Comparison of ENCODE assay signal across 9 cellular contexts in the genomic region with DNA sequence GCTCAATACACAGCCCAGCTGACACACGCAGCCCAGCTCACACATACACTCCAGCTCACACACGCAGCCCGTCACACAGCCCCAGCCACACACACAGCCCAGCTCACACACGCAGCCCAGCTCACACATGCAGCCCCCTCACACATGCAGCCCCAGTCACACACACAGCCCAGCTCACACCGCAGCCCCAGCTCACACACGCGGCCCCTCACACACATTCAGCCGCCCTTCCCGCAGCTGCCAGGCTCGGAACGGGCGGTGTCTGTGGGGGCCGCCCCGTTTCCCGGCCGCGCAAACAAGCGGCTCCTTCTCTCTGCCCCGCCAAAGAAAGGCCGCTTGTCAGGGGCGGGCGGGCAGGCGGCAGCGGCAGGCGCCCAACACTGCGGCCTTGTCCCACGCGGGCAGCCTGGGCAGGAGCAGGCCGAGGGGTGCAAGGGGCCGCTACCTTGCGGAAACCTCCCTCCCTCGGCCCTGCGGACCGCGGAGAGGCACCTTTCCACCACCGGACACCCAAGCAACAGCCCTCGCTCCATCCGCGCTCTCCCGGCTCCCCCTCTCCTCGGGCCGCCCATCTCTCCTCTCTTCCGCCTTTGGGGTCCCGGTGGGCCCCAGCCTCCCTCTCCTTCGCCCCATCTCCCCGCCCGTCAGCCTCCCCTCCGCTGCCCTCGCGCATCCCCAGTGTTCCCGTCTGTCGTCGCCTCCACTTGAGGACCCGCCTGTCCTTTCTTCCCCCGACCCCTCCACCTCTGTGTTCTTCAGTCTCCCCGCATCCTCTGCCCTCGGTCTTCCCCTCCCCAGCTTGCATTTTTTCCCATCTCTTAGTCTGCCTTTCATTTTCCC. TPM values are rescaled to one million over a fixed set of nuclear protein-coding genes. Genes with fewer than 3 reads are reported as not detected.
DNase-seq lines count a peak whose midpoint lies in the region; ATAC-seq and TF ChIP-seq lines count a peak whose summit lies in the region.
"Had no signal": no experiment of that assay in that cellular context is flagged by ENCODE, and none has a peak within 500 bp of the region (broad histone marks: within the 10 kb centered on the region; RNA-seq: fewer than 3 reads in every experiment).

No MANE protein-coding gene starts in this region.

- H4K20me1 ChIP-seq in SK-N-SH (ENCODE audit: insufficient read depth), result no peaks in the 10 kb centered on the region

- H3K27ac Mint-ChIP-seq in stimulated activated naive B cell treated with anti-CD40 and anti-IgM and Interleukin-4, amounts not matched to agents 10 μg/mL and 1 μg/mL and 100 μg/mL, for 72 hours, result peak overlapping the region; percentile 82

- in situ Hi-C loops in brain microvascular endothelial cell (cut with HindIII; ENCODE audit: low pct_ligation_motif_present, low sequenced_read_pairs), result no loop called here

- no peak overlapping the region for H2AFZ ChIP-seq in SK-N-SH (ENCODE audit: low read depth)

- peaks cover 26% of the 10 kb centered on the region for H3F3A ChIP-seq in SK-N-SH (replicated peaks; ENCODE audit: insufficient read depth)

- H3K36me3 ChIP-seq in SK-N-SH (replicated peaks in 1 of 2; ENCODE audit: control insufficient read depth in 1 of 2, insufficient read depth in 2 of 2, low read length in 1 of 2) (peaks cover 4 to 7% of the 10 kb centered on the region in 2 experiments), brain microvascular endothelial cell (replicated peaks) (peaks cover 4% of the 10 kb centered on the region), lung (ENCODE audit: control insufficient read depth in 2 of 2, insufficient read depth in 2 of 2, low read length in 2 of 2) (peaks cover 3 to 8% of the 10 kb centered on the region in 2 donors), SJCRH30 (no peaks in the 10 kb centered on the region)

- CTCF ChIA-PET in SK-N-SH (lab: Yijun Ruan, JAX), result interaction anchor here (0.8 to 8.8 kb wide), 8 partner anchors 7 to 48 kb away, joined by 3 to 63 read pairs (median 4); no protein-coding TSS in a partner anchor

- H3K79me2 ChIP-seq in SK-N-SH (ENCODE audit: insufficient read depth), result peaks cover 71% of the 10 kb centered on the region

- H3K4me3 Mint-ChIP-seq in stimulated activated naive B cell treated with anti-CD40 and anti-IgM and Interleukin-4, amounts not matched to agents 10 μg/mL and 1 μg/mL and 100 μg/mL, for 72 hours, result peak overlapping the region; percentile 81 to 83

- peak overlapping the region; percentile 96; the same call in 1 of the 2 replicates for H3K4me2 ChIP-seq in SK-N-SH

- no peaks in the 10 kb centered on the region for H3K9me3 Mint-ChIP-seq in stimulated activated naive B cell treated with anti-CD40 and anti-IgM and Interleukin-4, amounts not matched to agents 10 μg/mL and 1 μg/mL and 100 μg/mL, for 72 hours

- DNase-seq in SK-N-SH (no peak), brain microvascular endothelial cell (no peak), lung (ENCODE audit: low spot score) (no peak), SJCRH30 (no peak), dedifferentiated amniotic fluid mesenchymal stem cell (ENCODE audit: extremely low spot score) (no peak), HT-29 (ENCODE audit: low spot score) (no peak)
- DNase-seq in stimulated activated naive B cell treated with anti-CD40 and anti-IgM and Interleukin-4, amounts not matched to agents 10 μg/mL and 1 μg/mL and 100 μg/mL, for 72 hours, result peak; percentile 5

- H3K27me3 ChIP-seq in SK-N-SH (ENCODE audit: insufficient read depth) (no peaks in the 10 kb centered on the region), brain microvascular endothelial cell (replicated peaks) (no peaks in the 10 kb centered on the region), lung (ENCODE audit: control insufficient read depth, insufficient read depth) (no peaks in the 10 kb centered on the region), SJCRH30 (no peaks in the 10 kb centered on the region)

- 98% methylated on average over 44 of the region's 57 CpGs for WGBS in SK-N-SH (ENCODE audit: low lambda C conversion rate)
- WGBS in lung, 2 donors, result 13 to 31% methylated on average over 54 to 57 of the region's 57 CpGs

- TF ChIP-seq EP300 in SK-N-SH (IDR thresholded peaks at IDR 0.05; ENCODE audit: borderline replicate concordance in 1 of 2, low read depth in 1 of 2, low read length in 1 of 2), result no peak

- H3K9me3 ChIP-seq in SK-N-SH (no peaks in the 10 kb centered on the region), lung (ENCODE audit: control insufficient read depth in 2 of 2, insufficient read depth in 1 of 2, low read length in 1 of 2) (no peaks in the 10 kb centered on the region), SJCRH30 (replicated peaks) (no peaks in the 10 kb centered on the region)
- H3K9me3 ChIP-seq: A549 had no signal

- TF ChIP-seq RAD21 in SK-N-SH (IDR thresholded peaks at IDR 0.05; ENCODE audit: low read length), result no peak

- H3K4me1 Mint-ChIP-seq in stimulated activated naive B cell treated with anti-CD40 and anti-IgM and Interleukin-4, amounts not matched to agents 10 μg/mL and 1 μg/mL and 100 μg/mL, for 72 hours, result peaks cover 23 to 35% of the 10 kb centered on the region in 2 donors

- POLR2A ChIA-PET in SK-N-SH (lab: Yijun Ruan, JAX), result interaction anchor here (1.1 to 2.9 kb wide), 2 partner anchors 9 to 12 kb away, joined by 3 to 14 read pairs; no protein-coding TSS in a partner anchor

- 0 out of 2 replicates have a peak overlapping the region, but pooled peaks have one; percentile 99 for H3K9ac ChIP-seq in SK-N-SH

- H3K4me1 ChIP-seq in SK-N-SH (ENCODE audit: control insufficient read depth in 1 of 2, insufficient read depth in 2 of 2, low read depth in 1 of 2, low read length in 1 of 2) (peaks cover 29 to 39% of the 10 kb centered on the region in 2 experiments), lung (ENCODE audit: control insufficient read depth in 2 of 2, insufficient read depth in 2 of 2, low read length in 2 of 2) (peaks cover 0 to 30% of the 10 kb centered on the region in 2 donors), SJCRH30 (no peaks in the 10 kb centered on the region)

- H3K4me3 ChIP-seq in SK-N-SH (ENCODE audit: low read depth in 2 of 2, low read length in 1 of 2), result no peak overlapping the region
- H3K4me3 ChIP-seq in brain microvascular endothelial cell (ENCODE audit: low read depth, low read length), result peak overlapping the region; percentile 85
- H3K4me3 ChIP-seq in lung, result peak overlapping the region; percentile 39
- no peak overlapping the region for H3K4me3 ChIP-seq in SJCRH30

- ATAC-seq in SK-N-SH treated with all-trans-retinoic acid at 6 μM for 48 hours (no peak), lung (ENCODE audit: insufficient read depth, low FRiP score) (no peak)
- peak; percentile 13 to 14 for ATAC-seq in stimulated activated naive B cell treated with anti-CD40 and anti-IgM and Interleukin-4, amounts not matched to agents 10 μg/mL and 1 μg/mL and 100 μg/mL, for 72 hours (replicated peaks)

- H3K36me3 Mint-ChIP-seq in stimulated activated naive B cell treated with anti-CD40 and anti-IgM and Interleukin-4, amounts not matched to agents 10 μg/mL and 1 μg/mL and 100 μg/mL, for 72 hours, result peaks cover 0 to 1% of the 10 kb centered on the region in 2 donors

- no peak for TF ChIP-seq CTCF in SK-N-SH (IDR thresholded peaks at IDR 0.05)
- TF ChIP-seq CTCF in brain microvascular endothelial cell (IDR thresholded peaks at IDR 0.05; ENCODE audit: low read depth, low read length, missing control alignments), result no peak
- TF ChIP-seq CTCF in lung (IDR thresholded peaks at IDR 0.05; ENCODE audit: control extremely low read depth, extremely low read depth), result no peak

- no peaks in the 10 kb centered on the region for H3K9me2 ChIP-seq in SK-N-SH

- H3K27ac ChIP-seq in SK-N-SH (ENCODE audit: low read depth in 2 of 2, low read length in 1 of 2) (peak overlapping the region in 1 of 2 experiments; percentile 92; a peak in 1 of 4 replicates), brain microvascular endothelial cell (peak overlapping the region; percentile 89), lung (ENCODE audit: low read depth in 1 of 2, low read length in 1 of 2) (peak overlapping the region; percentile 91 to 93), SJCRH30 (no peak overlapping the region)

- peaks cover 32 to 40% of the 10 kb centered on the region in 2 donors for H3K27me3 Mint-ChIP-seq in stimulated activated naive B cell treated with anti-CD40 and anti-IgM and Interleukin-4, amounts not matched to agents 10 μg/mL and 1 μg/mL and 100 μg/mL, for 72 hours

TF ChIP-seq in SK-N-SH, 30 proteins besides CTCF, POLR2A, EP300 and RAD21 (continues in another document):
- no peak for TF ChIP-seq SIN3A (IDR thresholded peaks at IDR 0.05; ENCODE audit: borderline replicate concordance, low read depth, low read length)
- TF ChIP-seq FOXM1 (IDR thresholded peaks at IDR 0.05; ENCODE audit: low read depth), result no peak
- TF ChIP-seq MXI1 (IDR thresholded peaks at IDR 0.05; ENCODE audit: low read depth, low read length), result no peak

TF ChIP-seq in SK-N-SH treated with all-trans-retinoic acid at 6 μM for 48 hours, 23 proteins besides CTCF, POLR2A, EP300 and RAD21 (continues in another document):
- no peak for TF ChIP-seq ZNF565 (CRISPR knock-in tag; conservative IDR thresholded peaks at IDR 0.05; ENCODE audit: low read depth)

RNA-seq across cellular contexts. Expression of a gene that starts 2.2 kb away (rescaled TPM):
- polyA plus RNA-seq in SK-N-SH (2012; rRNA removed) (89.4 and 104 TPM in 2 replicates), lung (10 to 100 TPM; 27.3 to 69.3 TPM)
- 37.8 and 52.6 TPM in 2 replicates for polyA plus RNA-seq in SK-N-SH (2012; cell fraction: cytosol; rRNA removed)
- polyA plus RNA-seq in SK-N-SH (2012; cell fraction: nucleus; rRNA removed), result 270 and 294 TPM in 2 replicates
- total RNA-seq in lung, result 10 to 100 TPM; 82.8 to 90.5 TPM
- 19.1 and 21.6 TPM in 2 replicates for total RNA-seq in SJCRH30 (2014; rRNA removed; shearing (Covaris generic))
- 207 and 215 TPM in 2 replicates for total RNA-seq in HT-29 (2014; rRNA removed; shearing (Covaris generic))

RNA-seq across cellular contexts. Expression of a gene that starts 37.4 kb away (rescaled TPM):
- 128 and 162 TPM in 2 replicates for polyA plus RNA-seq in SK-N-SH (2012; rRNA removed)
- 169 and 180 TPM in 2 replicates for polyA plus RNA-seq in SK-N-SH (2012; cell fraction: cytosol; rRNA removed)
- polyA plus RNA-seq in SK-N-SH (2012; cell fraction: nucleus; rRNA removed), result 42.1 and 91.4 TPM in 2 replicates
- total RNA-seq in lung, result 100 to 1,000 TPM; 114 to 123 TPM
- polyA plus RNA-seq in lung, result 10 to 100 TPM; 72.4 to 97.6 TPM
- 135 and 143 TPM in 2 replicates for total RNA-seq in SJCRH30 (2014; rRNA removed; shearing (Covaris generic))
- total RNA-seq in HT-29 (2014; rRNA removed; shearing (Covaris generic)), result 79.4 and 84.9 TPM in 2 replicates

RNA-seq across cellular contexts. Expression of a gene that starts 43.9 kb away (rescaled TPM):
- polyA plus RNA-seq in SK-N-SH (2012; rRNA removed) (23.4 and 30.8 TPM in 2 replicates), lung (10 to 100 TPM; 15.3 to 21.7 TPM)
- 29.0 and 29.7 TPM in 2 replicates for polyA plus RNA-seq in SK-N-SH (2012; cell fraction: cytosol; rRNA removed)
- 25.3 and 30.0 TPM in 2 replicates for polyA plus RNA-seq in SK-N-SH (2012; cell fraction: nucleus; rRNA removed)
- 10 to 100 TPM; 27.2 to 32.9 TPM for total RNA-seq in lung
- total RNA-seq in SJCRH30 (2014; rRNA removed; shearing (Covaris generic)), result 16.0 and 17.2 TPM in 2 replicates
- 17.6 and 18.7 TPM in 2 replicates for total RNA-seq in HT-29 (2014; rRNA removed; shearing (Covaris generic))

Comparison
In these comparisons a context has a peak if more than half of its experiments do, and no peak if none do; other contexts are left out.
1. H3K4me3 ChIP-seq: peak in brain microvascular endothelial cell (single experiment) and lung (single experiment); none in SK-N-SH (0 of 2) and SJCRH30 (single experiment).
2. ATAC-seq: peak in stimulated activated naive B cell treated with anti-CD40 and anti-IgM and Interleukin-4, amounts not matched to agents 10 μg/mL and 1 μg/mL and 100 μg/mL, for 72 hours (2 of 2); none in SK-N-SH treated with all-trans-retinoic acid at 6 μM for 48 hours (single experiment) and lung (single experiment).